Comparison of ENCODE assay signal across 8 cellular contexts in genomic region chr11:67805256-67806126, GRCh38.
A peak's percentile ranks its signal among the peaks of the same experiment; 100 is the strongest.
DNase-seq lines count a peak whose midpoint lies in the region; ATAC-seq, FAIRE-seq and TF ChIP-seq lines count a peak whose summit lies in the region.
"Not testable (repeated sequence)": the region's sequence is repeated elsewhere in the genome, so short reads cannot be mapped to it uniquely, and the experiment has no call there.

No MANE protein-coding gene starts in this region.

- peak overlapping the region; percentile 92 for H2AFZ ChIP-seq in astrocyte (ENCODE audit: low read depth, low read length)

- peak overlapping the region; percentile 87 for H3K4me3 Mint-ChIP-seq in astrocyte (ENCODE audit: unreplicated experiment)

- H3K36me3 Mint-ChIP-seq in astrocyte (ENCODE audit: low read depth, unreplicated experiment): not testable (repeated sequence)

- H3K9me3 ChIP-seq in astrocyte (ENCODE audit: insufficient read depth, low read depth, low read length); right atrium auricular region; prostate gland; upper lobe of right lung: not testable (repeated sequence)

- not testable (repeated sequence) for H3K36me3 ChIP-seq in astrocyte (ENCODE audit: insufficient read depth, low read length); right atrium auricular region; prostate gland; upper lobe of right lung

- DNase-seq in NCI-H2029 treated with DMSO at 0.1 percent for 48 hours (lab: John Stamatoyannopoulos, UW): peak; percentile 85
- peak; percentile 97 for DNase-seq in T-helper 9 cell
- peak; percentile 90 for DNase-seq in astrocyte (ENCODE audit: low read depth)
- peak; percentile 98 for DNase-seq in right atrium auricular region (ENCODE audit: low spot score)
- DNase-seq in prostate gland (ENCODE audit: low spot score): peak; percentile 99
- peak; percentile 100 for DNase-seq in upper lobe of right lung

- not testable (repeated sequence) for H3K27me3 Mint-ChIP-seq in astrocyte (ENCODE audit: low read depth, unreplicated experiment)

- intact Hi-C loops in prostate gland (cut with DNase I): loop anchor here (10.0 kb wide), 1 partner anchor 171 kb away; the partner anchor contains the start of gene TBX10
- intact Hi-C loops in upper lobe of right lung (cut with DNase I): not testable (repeated sequence)

- H3K4me2 ChIP-seq in astrocyte (ENCODE audit: low read length): peak overlapping the region; percentile 89

- peak overlapping the region; percentile 83 for H3K4me3 ChIP-seq in GM12875 (ENCODE audit: low read depth, low read length)
- H3K4me3 ChIP-seq in astrocyte (ENCODE audit: insufficient read depth, low read depth, low read length): peak overlapping the region; percentile 66
- peak overlapping the region; percentile 75 to 81 for H3K4me3 ChIP-seq in right atrium auricular region
- peak overlapping the region; percentile 65 to 67 for H3K4me3 ChIP-seq in prostate gland
- peak overlapping the region; percentile 66 for H3K4me3 ChIP-seq in upper lobe of right lung

- H3K9me3 Mint-ChIP-seq in astrocyte (ENCODE audit: unreplicated experiment): not testable (repeated sequence)

- TF ChIP-seq CTCF in GM12875 (IDR thresholded peaks at IDR 0.05; ENCODE audit: borderline replicate concordance, insufficient read depth, low read depth, low read length); astrocyte (IDR thresholded peaks at IDR 0.05; ENCODE audit: insufficient read depth, low read depth, low read length); right atrium auricular region (IDR thresholded peaks at IDR 0.05); prostate gland (IDR thresholded peaks at IDR 0.05); upper lobe of right lung (IDR thresholded peaks at IDR 0.05): not testable (repeated sequence)

- WGBS in prostate gland: under 1% methylated on average over 51 of the region's 66 CpGs

- not testable (repeated sequence) for H3K4me1 Mint-ChIP-seq in astrocyte (ENCODE audit: low read depth, unreplicated experiment)

- peak overlapping the region; percentile 80 for H3K27ac ChIP-seq in astrocyte (ENCODE audit: low read depth, low read length)
- peak overlapping the region; percentile 74 to 82 for H3K27ac ChIP-seq in right atrium auricular region
- peak overlapping the region; percentile 81 to 86 for H3K27ac ChIP-seq in prostate gland
- peak overlapping the region; percentile 63 for H3K27ac ChIP-seq in upper lobe of right lung

- H3K27ac Mint-ChIP-seq in astrocyte (ENCODE audit: unreplicated experiment): peak overlapping the region; percentile 79

- H4K20me1 ChIP-seq in astrocyte (ENCODE audit: insufficient read depth, low read length): not testable (repeated sequence)

- H3K27me3 ChIP-seq in astrocyte (ENCODE audit: insufficient read depth, low read length); right atrium auricular region; prostate gland (replicated peaks; ENCODE audit: insufficient read depth); upper lobe of right lung: not testable (repeated sequence)

- peak; percentile 25 for TF ChIP-seq POLR2A in prostate gland (IDR thresholded peaks at IDR 0.05)

- peak overlapping the region; percentile 87 for H3K9ac ChIP-seq in astrocyte (ENCODE audit: low read length)

- H3K4me1 ChIP-seq in astrocyte (ENCODE audit: insufficient read depth, low read length); right atrium auricular region; prostate gland (replicated peaks); upper lobe of right lung: not testable (repeated sequence)

- not testable (repeated sequence) for H3K79me2 ChIP-seq in astrocyte (ENCODE audit: insufficient read depth, low read length)

- not testable (repeated sequence) for FAIRE-seq in astrocyte (lab: Jason Lieb, UNC)

- peak; percentile 91 for ATAC-seq in HG02943 (IDR thresholded peaks at IDR 0.05; ENCODE audit: low read depth, unreplicated experiment)
- ATAC-seq in upper lobe of right lung: peak; percentile 100

Comparison
In these comparisons a context has a peak if more than half of its experiments do, and no peak if none do; other contexts are left out.
1. Peak in every context shown above with its lines: DNase-seq, ATAC-seq, H3K4me3 ChIP-seq and H3K27ac ChIP-seq.